Comparison of ENCODE assay signal across 1 cellular context in the genomic region with DNA sequence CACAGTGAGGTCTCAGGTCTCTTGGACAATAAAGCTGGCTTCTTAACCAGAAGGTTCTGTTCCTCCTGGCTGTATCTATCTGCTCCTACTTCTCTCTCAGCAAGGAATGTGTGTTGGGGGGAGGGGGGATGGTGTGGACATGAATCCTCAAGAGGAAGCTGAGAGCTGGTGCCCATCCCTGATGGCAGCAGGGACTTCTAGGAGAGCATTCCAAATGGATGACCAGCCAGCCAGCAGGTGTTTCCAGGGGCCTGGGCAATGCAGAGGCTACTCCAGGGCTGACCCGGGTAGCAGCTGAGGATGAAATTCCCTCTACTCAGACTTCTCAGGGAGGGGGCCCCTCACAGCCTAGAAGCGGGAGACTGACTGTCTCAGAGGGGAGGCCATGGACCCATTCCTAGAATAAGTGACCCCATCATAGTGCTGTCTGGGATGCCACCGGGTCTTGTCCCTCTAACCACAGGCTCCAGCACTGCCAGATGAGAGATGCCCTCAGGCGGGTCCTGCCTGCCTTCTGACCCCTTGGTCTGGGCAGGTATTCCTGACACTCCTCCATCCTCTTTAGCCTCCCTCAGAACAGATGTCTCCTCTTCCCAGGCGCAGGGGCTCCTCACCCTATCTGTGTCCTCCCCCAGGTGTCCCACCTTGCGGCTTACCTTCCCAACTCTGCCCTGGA.
TF ChIP-seq lines count a peak whose summit lies in the region.

No MANE protein-coding gene starts in this region.

TF ChIP-seq in SK-N-SH treated with all-trans-retinoic acid at 6 μM for 48 hours, 23 proteins besides CTCF, POLR2A, EP300 and RAD21 (continued from another document):
- no peak for TF ChIP-seq TSHZ2 (CRISPR knock-in tag; IDR thresholded peaks at IDR 0.05)
TF ChIP-seq in SK-N-SH treated with all-trans-retinoic acid at 6 μM for 48 hours: peak in this region for 0.
